Comparison of ENCODE assay signal across 8 cellular contexts in genomic region chr10:89645742-89646172, GRCh38. TPM values are rescaled to one million over a fixed set of nuclear protein-coding genes. Genes with fewer than 3 reads are reported as not detected.
DNase-seq lines count a peak whose midpoint lies in the region; ATAC-seq and TF ChIP-seq lines count a peak whose summit lies in the region.

No MANE protein-coding gene starts in this region.

- CTCF ChIA-PET in PC-9 (lab: Charles Lee) = no interaction called here

- peaks cover 8% of the 10 kb centered on the region; the same call in 1 of the 2 replicates for H3F3A ChIP-seq in PC-9 (ENCODE audit: insufficient read depth, low read depth)

- H3K4me3 ChIP-seq in GM12875 (ENCODE audit: low read depth, low read length) (peak overlapping the region; percentile 95), PC-9 (peak overlapping the region; percentile 83), fibroblast of pulmonary artery (replicated peaks; ENCODE audit: low read depth, low read length) (peak overlapping the region; percentile 75), trophoblast cell (ENCODE audit: low read depth, low read length) (no peak overlapping the region)

- no peak overlapping the region for H4K12ac ChIP-seq in trophoblast cell (ENCODE audit: low read depth, low read length)

- H3K9ac ChIP-seq in trophoblast cell (ENCODE audit: low read length) = peak overlapping the region; percentile 84

- no peaks in the 10 kb centered on the region for H4K20me1 ChIP-seq in PC-9 (ENCODE audit: insufficient read depth)

- no peak for ATAC-seq in GM21737 (IDR thresholded peaks at IDR 0.05; ENCODE audit: unreplicated experiment)

- H3K36me3 ChIP-seq in PC-9 (ENCODE audit: low read depth) (no peaks in the 10 kb centered on the region), trophoblast cell (ENCODE audit: control insufficient read depth in 1 of 2, insufficient read depth in 2 of 2, low read length in 2 of 2) (no peaks in the 10 kb centered on the region)

- no peak overlapping the region for H3K23ac ChIP-seq in trophoblast cell (ENCODE audit: low read length)

- H3K79me1 ChIP-seq in trophoblast cell (ENCODE audit: low read length) = peaks cover 15% of the 10 kb centered on the region

- H2BK12ac ChIP-seq in trophoblast cell (ENCODE audit: low read length) = no peak overlapping the region

- no CpG with 5 or more reads among the region's 6 CpGs for WGBS in trophoblast cell (ENCODE audit: extremely low coverage, insufficient coverage, insufficient read length)

- H4K8ac ChIP-seq in trophoblast cell (ENCODE audit: low read depth, low read length) = peak overlapping the region; percentile 89

- POLR2A ChIA-PET in PC-9 (lab: Charles Lee; ENCODE audit: unreplicated experiment) = no interaction called here

- no peak overlapping the region for H3K18ac ChIP-seq in trophoblast cell (ENCODE audit: low read length)

- no peak overlapping the region for H3K14ac ChIP-seq in trophoblast cell (ENCODE audit: low read length)

- H2AK5ac ChIP-seq in trophoblast cell (ENCODE audit: low read length) = no peak overlapping the region

- H2AFZ ChIP-seq in PC-9 (peak overlapping the region; percentile 87), trophoblast cell (ENCODE audit: insufficient read depth, low read length, poor library complexity) (no peak overlapping the region)

- H4K91ac ChIP-seq in trophoblast cell (ENCODE audit: low read depth, low read length) = peak overlapping the region; percentile 83

- H3K4ac ChIP-seq in trophoblast cell (ENCODE audit: low read depth, low read length) = no peak overlapping the region

- no peak overlapping the region for H2BK5ac ChIP-seq in trophoblast cell (ENCODE audit: low read depth, low read length, poor library complexity)

- intact Hi-C loops in PC-9 (cut with micrococcal nuclease; ENCODE audit: unreplicated experiment) = no loop called here

- H3K27me3 ChIP-seq in PC-9 (ENCODE audit: insufficient read depth, low read depth) = no peaks in the 10 kb centered on the region
- no peaks in the 10 kb centered on the region for H3K27me3 ChIP-seq in trophoblast cell (ENCODE audit: insufficient read depth, low read length)

- peaks cover 25% of the 10 kb centered on the region; the same call in 1 of the 2 replicates for H3K4me1 ChIP-seq in PC-9 (replicated peaks; ENCODE audit: insufficient read depth)
- peaks cover 0 to 9% of the 10 kb centered on the region in 2 experiments for H3K4me1 ChIP-seq in trophoblast cell (ENCODE audit: control insufficient read depth in 1 of 2, insufficient read depth in 2 of 2, low read length in 2 of 2)

- H3K79me2 ChIP-seq in PC-9 (ENCODE audit: low read depth) = peaks cover 27% of the 10 kb centered on the region
- H3K79me2 ChIP-seq in trophoblast cell (ENCODE audit: control insufficient read depth, insufficient read depth, low read length, poor library complexity) = peaks cover 8% of the 10 kb centered on the region

- no peaks in the 10 kb centered on the region for H3K9me3 ChIP-seq in PC-9 (ENCODE audit: insufficient read depth, low read depth)
- H3K9me3 ChIP-seq in trophoblast cell (ENCODE audit: insufficient read depth, low read depth, low read length) = peaks cover 4% of the 10 kb centered on the region

- BruUV-seq in PC-9 (replicated peaks; lab: Mats Ljungman, UMichigan) = no TSS peak

- H3K27ac ChIP-seq in PC-9 = no peak overlapping the region
- H3K27ac ChIP-seq in trophoblast cell (ENCODE audit: low read depth, low read length) = no peak overlapping the region

- H3K4me2 ChIP-seq in PC-9 = peak overlapping the region; percentile 92
- peak overlapping the region; percentile 86 for H3K4me2 ChIP-seq in trophoblast cell (ENCODE audit: low read length)

- DNase-seq in PC-9 (peak in 1 of 2 experiments; percentile 0), fibroblast of pulmonary artery (ENCODE audit: low read depth) (no peak), trophoblast cell (no peak), NCI-H226 (no peak), NCI-H187 treated with DMSO at 0.1 percent for 48 hours (lab: John Stamatoyannopoulos, UW) (no peak), epidermal melanocyte (ENCODE audit: insufficient read length, low spot score) (no peak)

- no peaks in the 10 kb centered on the region for H3K9me2 ChIP-seq in PC-9 (ENCODE audit: insufficient read depth)

- TF ChIP-seq CTCF in GM12875 (IDR thresholded peaks at IDR 0.05; ENCODE audit: borderline replicate concordance, insufficient read depth, low read depth, low read length) (no peak), PC-9 (conservative IDR thresholded peaks at IDR 0.05) (no peak), fibroblast of pulmonary artery (IDR thresholded peaks at IDR 0.05; ENCODE audit: low read length, missing control alignments) (no peak)

- H2BK120ac ChIP-seq in trophoblast cell (ENCODE audit: insufficient read depth, low read length, poor library complexity) = no peak overlapping the region

RNA-seq across cellular contexts. Expression of gene PANK1, which starts 0.7 kb away (rescaled TPM):
- 5.7 and 8.1 TPM in 2 replicates for total RNA-seq in PC-9 (2021)
- polyA plus RNA-seq in trophoblast cell (2013) = 14.9 and 15.1 TPM in 2 replicates

RNA-seq across cellular contexts. Expression of gene KIF20B, which starts 55.6 kb away (rescaled TPM):
- 14.1 and 34.5 TPM in 2 replicates for total RNA-seq in PC-9 (2021)
- polyA plus RNA-seq in trophoblast cell (2013) = 23.6 and 24.3 TPM in 2 replicates
